In genomic region chr12:113712481-113712880, GRCh38 we compare ENCODE assay signal across 31 cellular contexts.
"Had no signal": no experiment of that assay in that cellular context is flagged by ENCODE, and none has a peak within 500 bp of the region (broad histone marks: within the 10 kb centered on the region; RNA-seq: fewer than 3 reads in every experiment).

No MANE protein-coding gene starts in this region.

- H3K9me3 ChIP-seq: ascending aorta had no signal

- H3K4me1 Mint-ChIP-seq: activated B cell treated with CpG ODN at 0.5 μM for 24 hours; activated CD4-positive, alpha-beta T cell treated with anti-CD3 and anti-CD28 coated beads, Interleukin-2, amount 10 ng/mL, durations not matched to agents 24 days and 14 days; activated naive CD4-positive, alpha-beta T cell treated with anti-CD3 and anti-CD28 coated beads, Interleukin-2, amount 10 ng/mL, durations not matched to agents 7 days and 5 days; activated naive CD4-positive, alpha-beta T cell treated with anti-CD3 and anti-CD28 coated beads, Interleukin-2, amount 50 U/mL, for 24 hours; activated naive CD8-positive, alpha-beta T cell treated with anti-CD3 and anti-CD28 coated beads, Interleukin-2, amount 10 ng/mL, durations not matched to agents 7 days and 5 days; activated naive CD8-positive, alpha-beta T cell treated with anti-CD3 and anti-CD28 coated beads, Interleukin-2, amount 50 U/mL, for 24 hours; brain; central memory CD8-positive, alpha-beta T cell; T-helper 17 cell had no signal

- H3K36me3 ChIP-seq: ascending aorta, cardiac muscle cell had no signal

- H3K4me3 ChIP-seq: ascending aorta, cardiac muscle cell had no signal

- H3K9me3 Mint-ChIP-seq: activated CD4-positive, alpha-beta T cell treated with anti-CD3 and anti-CD28 coated beads, Interleukin-2, amount 10 ng/mL, durations not matched to agents 24 days and 14 days; activated naive CD4-positive, alpha-beta T cell treated with anti-CD3 and anti-CD28 coated beads, Interleukin-2, amount 10 ng/mL, durations not matched to agents 7 days and 5 days; activated naive CD4-positive, alpha-beta T cell treated with anti-CD3 and anti-CD28 coated beads, Interleukin-2, amount 50 U/mL, for 24 hours; activated naive CD8-positive, alpha-beta T cell treated with anti-CD3 and anti-CD28 coated beads, Interleukin-2, amount 10 ng/mL, durations not matched to agents 7 days and 5 days; activated T-helper 2 cell treated with anti-CD3 and anti-CD28 coated beads, Interferon-gamma antibody, Interleukin-2, Interleukin-4, amounts not matched to agents 10 μg/mL and 5 μg/mL and 100 μg/mL, durations not matched to agents 14 hours and 24 hours and 36 hours; central memory CD8-positive, alpha-beta T cell had no signal

- H3K4me3 Mint-ChIP-seq: activated B cell treated with CpG ODN at 0.5 μM for 24 hours; activated CD4-positive, alpha-beta memory T cell treated with anti-CD3 and anti-CD28 coated beads for 36 hours; activated CD4-positive, alpha-beta T cell treated with anti-CD3 and anti-CD28 coated beads, Interleukin-2, amount 10 ng/mL, durations not matched to agents 24 days and 14 days; activated CD8-positive, alpha-beta T cell treated with anti-CD3 and anti-CD28 coated beads for 36 hours; activated naive CD4-positive, alpha-beta T cell treated with anti-CD3 and anti-CD28 coated beads, Interleukin-2, amount 10 ng/mL, durations not matched to agents 7 days and 5 days; activated naive CD4-positive, alpha-beta T cell treated with anti-CD3 and anti-CD28 coated beads, Interleukin-2, amount 50 U/mL, for 24 hours; activated naive CD8-positive, alpha-beta T cell; activated naive CD8-positive, alpha-beta T cell treated with anti-CD3 and anti-CD28 coated beads, Interleukin-2, amount 10 ng/mL, durations not matched to agents 7 days and 5 days; activated naive CD8-positive, alpha-beta T cell treated with anti-CD3 and anti-CD28 coated beads, Interleukin-2, amount 50 U/mL, for 24 hours; central memory CD8-positive, alpha-beta T cell; T-helper 17 cell had no signal

- DNase-seq: activated B cell treated with CpG ODN at 0.5 μM for 24 hours; activated CD4-positive, alpha-beta memory T cell treated with anti-CD3 and anti-CD28 coated beads for 36 hours; activated CD4-positive, alpha-beta T cell treated with anti-CD3 and anti-CD28 coated beads for 4 hours; activated CD4-positive, alpha-beta T cell treated with anti-CD3 and anti-CD28 coated beads, Interleukin-2, amount 10 ng/mL, durations not matched to agents 24 days and 14 days; activated CD4-positive, alpha-beta T cell treated with anti-CD3 and anti-CD28 coated beads, Interleukin-2, amount 50 U/mL, for 1 hour; activated CD4-positive, alpha-beta T cell treated with anti-CD3 and anti-CD28 coated beads, Interleukin-2, amount 50 U/mL, for 4 hours; activated CD4-positive, CD25-positive, alpha-beta regulatory T cell treated with anti-CD3 and anti-CD28 coated beads, Interleukin-2, amount 50 U/mL, for 72 hours; activated CD8-positive, alpha-beta memory T cell treated with anti-CD3 and anti-CD28 coated beads, Interleukin-2, amount 50 U/mL, for 4 hours; activated CD8-positive, alpha-beta T cell treated with anti-CD3 and anti-CD28 coated beads for 36 hours; activated effector memory CD4-positive, alpha-beta T cell treated with Interleukin-2 at 50 U/mL for 16 hours; activated gamma-delta T cell; activated naive CD4-positive, alpha-beta T cell treated with anti-CD3 and anti-CD28 coated beads, Interleukin-2, amount 10 ng/mL, durations not matched to agents 7 days and 5 days; activated naive CD4-positive, alpha-beta T cell treated with Interleukin-2 at 50 U/mL for 16 hours; activated naive CD8-positive, alpha-beta T cell treated with anti-CD3 and anti-CD28 coated beads, Interleukin-2, amount 10 ng/mL, durations not matched to agents 7 days and 5 days; activated naive CD8-positive, alpha-beta T cell treated with anti-CD3 and anti-CD28 coated beads, Interleukin-2, amount 50 U/mL, for 24 hours; activated T-cell treated with anti-CD3 and anti-CD28 coated beads for 4 hours; activated T-cell treated with anti-CD3 and anti-CD28 coated beads, Interleukin-2, amount 50 U/mL, for 1 hour; activated T-cell treated with anti-CD3 and anti-CD28 coated beads, Interleukin-2, amount 50 U/mL, for 48 hours; amygdala; caudate nucleus; cerebellar nuclear complex; T-helper 17 cell; T-helper 9 cell had no signal

- H3K27me3 ChIP-seq: ascending aorta had no signal

- H3K4me1 ChIP-seq: ascending aorta had no signal

- H3K27ac Mint-ChIP-seq: activated B cell treated with CpG ODN at 0.5 μM for 24 hours; activated CD4-positive, alpha-beta memory T cell treated with anti-CD3 and anti-CD28 coated beads for 36 hours; activated CD4-positive, alpha-beta T cell treated with anti-CD3 and anti-CD28 coated beads, Interleukin-2, amount 10 ng/mL, durations not matched to agents 24 days and 14 days; activated CD8-positive, alpha-beta T cell treated with anti-CD3 and anti-CD28 coated beads for 36 hours; activated naive CD4-positive, alpha-beta T cell treated with anti-CD3 and anti-CD28 coated beads, Interleukin-2, amount 10 ng/mL, durations not matched to agents 7 days and 5 days; activated naive CD4-positive, alpha-beta T cell treated with anti-CD3 and anti-CD28 coated beads, Interleukin-2, amount 50 U/mL, for 24 hours; activated naive CD8-positive, alpha-beta T cell; activated naive CD8-positive, alpha-beta T cell treated with anti-CD3 and anti-CD28 coated beads, Interleukin-2, amount 10 ng/mL, durations not matched to agents 7 days and 5 days; activated naive CD8-positive, alpha-beta T cell treated with anti-CD3 and anti-CD28 coated beads, Interleukin-2, amount 50 U/mL, for 24 hours; activated T-helper 2 cell treated with anti-CD3 and anti-CD28 coated beads, Interferon-gamma antibody, Interleukin-2, Interleukin-4, amounts not matched to agents 10 μg/mL and 5 μg/mL and 100 μg/mL, durations not matched to agents 14 hours and 24 hours and 36 hours; T-helper 17 cell had no signal

- H3K27ac ChIP-seq: ascending aorta, cardiac muscle cell, VCaP had no signal

- H3K36me3 Mint-ChIP-seq: activated CD4-positive, alpha-beta memory T cell treated with anti-CD3 and anti-CD28 coated beads for 36 hours; activated naive CD4-positive, alpha-beta T cell treated with anti-CD3 and anti-CD28 coated beads, Interleukin-2, amount 10 ng/mL, durations not matched to agents 7 days and 5 days; activated naive CD4-positive, alpha-beta T cell treated with anti-CD3 and anti-CD28 coated beads, Interleukin-2, amount 50 U/mL, for 24 hours; activated naive CD8-positive, alpha-beta T cell; activated naive CD8-positive, alpha-beta T cell treated with anti-CD3 and anti-CD28 coated beads, Interleukin-2, amount 10 ng/mL, durations not matched to agents 7 days and 5 days; brain had no signal
